In the genomic region with DNA sequence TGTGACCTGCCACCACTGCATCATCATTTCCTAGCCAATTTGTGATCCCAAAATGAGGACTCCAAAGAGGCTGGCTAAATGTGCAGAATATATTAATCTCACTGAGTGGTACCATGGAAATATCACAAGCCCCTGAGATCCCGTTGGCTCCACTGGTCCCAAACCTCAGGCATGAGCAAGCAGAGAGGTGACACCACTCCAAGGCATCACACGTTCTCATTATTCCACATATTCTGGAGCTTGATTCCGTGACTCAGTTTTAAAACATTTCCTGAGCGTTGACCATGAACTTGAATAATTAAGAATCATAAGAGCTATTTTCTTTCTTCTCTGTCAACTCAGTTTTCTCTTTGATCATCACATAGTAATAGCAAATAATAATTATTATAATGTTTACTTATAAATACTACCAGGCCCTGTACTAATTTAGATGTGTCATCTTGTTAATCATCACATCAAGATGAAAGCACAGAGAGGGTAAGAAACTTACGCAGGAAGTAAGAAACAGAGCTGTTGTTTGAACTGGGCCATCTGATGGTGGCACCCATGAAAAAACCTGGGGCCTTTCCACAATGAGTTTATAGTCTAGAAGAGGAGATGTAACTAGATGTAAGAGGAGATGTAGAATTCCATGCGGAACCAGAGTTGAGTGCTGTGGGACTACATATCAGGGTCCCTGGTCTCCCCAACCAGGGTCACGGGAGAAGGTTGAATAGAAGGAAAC, we compare ENCODE assay signal across 14 cellular contexts. TPM values are rescaled to one million over a fixed set of nuclear protein-coding genes. Genes with fewer than 3 reads are reported as not detected.
DNase-seq lines count a peak whose midpoint lies in the region; ATAC-seq and TF ChIP-seq lines count a peak whose summit lies in the region.
"Had no signal": no experiment of that assay in that cellular context is flagged by ENCODE, and none has a peak within 500 bp of the region (broad histone marks: within the 10 kb centered on the region; RNA-seq: fewer than 3 reads in every experiment).

No MANE protein-coding gene starts in this region.

- H3K4me3 ChIP-seq in epithelial cell of proximal tubule (ENCODE audit: low read depth, low read length), result peak overlapping the region; percentile 1
- H3K4me3 ChIP-seq in thymus (ENCODE audit: low read length), result peak overlapping the region; percentile 54

- H3K27ac ChIP-seq in thymus (ENCODE audit: low read depth), result peak overlapping the region; percentile 65

- CTCF ChIA-PET in activated naive CD4-positive, alpha-beta T cell treated with anti-CD3 and anti-CD28 coated beads for 36 hours (lab: Charles Lee), result interaction anchor here (0.6 to 1.2 kb wide), 4 partner anchors 10 to 114 kb away, joined by 3 to 5 read pairs (median 3); no protein-coding TSS in a partner anchor
- CTCF ChIA-PET in MCF 10A (lab: Yijun Ruan, JAX), result no interaction called here

- no peaks in the 10 kb centered on the region for H3K27me3 ChIP-seq in thymus (ENCODE audit: control insufficient read depth, insufficient read depth)

- peak; percentile 39 for ATAC-seq in T-helper 17 cell

- intact Hi-C loops in activated naive CD4-positive, alpha-beta T cell treated with anti-CD3 and anti-CD28 coated beads for 36 hours (cut with micrococcal nuclease), result loop anchor here (1.0 to 10.0 kb wide), 4 partner anchors 46 to 716 kb away; a partner anchor contains a TSS
- intact Hi-C loops in posterior cingulate gyrus (cut with DNase I), result no loop called here
- intact Hi-C loops in MCF 10A (cut with micrococcal nuclease), result no loop called here

- peak; percentile 63 for DNase-seq in activated naive CD4-positive, alpha-beta T cell treated with anti-CD3 and anti-CD28 coated beads for 36 hours
- no peak for DNase-seq in activated naive CD4-positive, alpha-beta T cell treated with anti-CD3 and anti-CD28 coated beads, Interleukin-2, amount 50 U/mL, for 16 hours
- no peak for DNase-seq in T-helper 17 cell
- peak; percentile 75 for DNase-seq in epithelial cell of proximal tubule (ENCODE audit: low read depth)
- DNase-seq in posterior cingulate gyrus, result no peak
- no peak for DNase-seq in C1 segment of cervical spinal cord (lab: John Stamatoyannopoulos, UW)
- no peak for DNase-seq in MCF 10A (ENCODE audit: unreplicated experiment)
- DNase-seq: activated CD4-positive, CD25-positive, alpha-beta regulatory T cell; AML-193; mammary epithelial cell; MM.1S; stimulated activated CD4-positive, alpha-beta T cell treated with anti-CD3 and anti-CD28 coated beads, Interleukin-12 subunit alpha, Interleukin-12 subunit beta, amount 100 ng/mL, for 4 hours had no signal

- H3K27ac Mint-ChIP-seq in activated naive CD4-positive, alpha-beta T cell treated with anti-CD3 and anti-CD28 coated beads for 36 hours, result peak overlapping the region; percentile 97
- H3K27ac Mint-ChIP-seq in T-helper 17 cell (peak overlapping the region; percentile 97), MCF 10A (ENCODE audit: low read depth, unreplicated experiment) (no peak overlapping the region)

- peaks cover 19% of the 10 kb centered on the region for H3K36me3 Mint-ChIP-seq in activated naive CD4-positive, alpha-beta T cell treated with anti-CD3 and anti-CD28 coated beads for 36 hours (ENCODE audit: low read depth)
- H3K36me3 Mint-ChIP-seq in T-helper 17 cell (ENCODE audit: low read depth) (peaks cover 6% of the 10 kb centered on the region), MCF 10A (ENCODE audit: insufficient read depth, unreplicated experiment) (no peaks in the 10 kb centered on the region)

- POLR2A ChIA-PET in MCF 10A (lab: Yijun Ruan, JAX), result interaction anchor here (1.1 kb wide), 1 partner anchor 45 kb away, joined by 3 read pairs; no protein-coding TSS in a partner anchor

- H3K27me3 Mint-ChIP-seq in activated naive CD4-positive, alpha-beta T cell treated with anti-CD3 and anti-CD28 coated beads for 36 hours (ENCODE audit: low read depth), result no peaks in the 10 kb centered on the region
- H3K27me3 Mint-ChIP-seq in T-helper 17 cell (no peaks in the 10 kb centered on the region), MCF 10A (ENCODE audit: insufficient read depth, unreplicated experiment) (peaks cover 3% of the 10 kb centered on the region)

- peaks cover 62% of the 10 kb centered on the region for H3K4me1 Mint-ChIP-seq in activated naive CD4-positive, alpha-beta T cell treated with anti-CD3 and anti-CD28 coated beads for 36 hours (ENCODE audit: low read depth)
- peaks cover 52% of the 10 kb centered on the region for H3K4me1 Mint-ChIP-seq in T-helper 17 cell
- no peaks in the 10 kb centered on the region for H3K4me1 Mint-ChIP-seq in MCF 10A (ENCODE audit: insufficient read depth, unreplicated experiment)

- peaks cover 4% of the 10 kb centered on the region for H3K9me3 Mint-ChIP-seq in activated naive CD4-positive, alpha-beta T cell treated with anti-CD3 and anti-CD28 coated beads for 36 hours
- no peaks in the 10 kb centered on the region for H3K9me3 Mint-ChIP-seq in MCF 10A (ENCODE audit: unreplicated experiment)

- no peak for TF ChIP-seq CTCF in epithelial cell of proximal tubule (conservative IDR thresholded peaks at IDR 0.05; ENCODE audit: low read depth, low read length)
- no peak for TF ChIP-seq CTCF in MCF 10A (IDR thresholded peaks at IDR 0.05; ENCODE audit: unreplicated experiment)

- WGBS in thymus, result 71% methylated on average over 7 of the region's 7 CpGs

- no TSS peak for BruUV-seq in MCF 10A (replicated peaks; lab: Mats Ljungman, UMichigan)

- peaks cover 10% of the 10 kb centered on the region for H3K36me3 ChIP-seq in thymus (ENCODE audit: control insufficient read depth, insufficient read depth)

- no peaks in the 10 kb centered on the region for H3K9me3 ChIP-seq in T-helper 17 cell (ENCODE audit: control insufficient read depth, low read length, poor library complexity, severe bottlenecking)
- no peaks in the 10 kb centered on the region for H3K9me3 ChIP-seq in thymus (ENCODE audit: control insufficient read depth)

- H3K4me1 ChIP-seq in thymus (ENCODE audit: control insufficient read depth, insufficient read depth, low read length), result peaks cover 21% of the 10 kb centered on the region

- H3K4me3 Mint-ChIP-seq in activated naive CD4-positive, alpha-beta T cell treated with anti-CD3 and anti-CD28 coated beads for 36 hours, result peak overlapping the region; percentile 70
- peak overlapping the region; percentile 85 for H3K4me3 Mint-ChIP-seq in T-helper 17 cell
- H3K4me3 Mint-ChIP-seq in MCF 10A (ENCODE audit: unreplicated experiment), result no peak overlapping the region

RNA-seq across cellular contexts. Expression of a gene that starts 3.5 kb away (rescaled TPM):
- total RNA-seq in activated naive CD4-positive, alpha-beta T cell treated with anti-CD3 and anti-CD28 coated beads for 36 hours, result 10 to 100 TPM; 29.4 to 30.9 TPM
- 10 to 100 TPM; 73.9 to 77.1 TPM for total RNA-seq in T-helper 17 cell
- total RNA-seq in epithelial cell of proximal tubule, result 1.6 and 3.1 TPM in 2 replicates
- polyA plus RNA-seq in thymus, result 40.0 TPM
- not detected in 2 replicates for total RNA-seq in MCF 10A (2022)
- total RNA-seq: chondrocyte, mammary epithelial cell had no signal
- polyA plus RNA-seq: mammary epithelial cell had no signal

Comparison
In these comparisons a context has a peak if more than half of its experiments do, and no peak if none do; other contexts are left out.
1. DNase-seq: peak in activated naive CD4-positive, alpha-beta T cell treated with anti-CD3 and anti-CD28 coated beads for 36 hours (single experiment) and epithelial cell of proximal tubule (single experiment); none in activated naive CD4-positive, alpha-beta T cell treated with anti-CD3 and anti-CD28 coated beads, Interleukin-2, amount 50 U/mL, for 16 hours (single experiment), T-helper 17 cell (0 of 3), posterior cingulate gyrus (0 of 10), C1 segment of cervical spinal cord (0 of 14) and MCF 10A (single experiment).